In the genomic region with DNA sequence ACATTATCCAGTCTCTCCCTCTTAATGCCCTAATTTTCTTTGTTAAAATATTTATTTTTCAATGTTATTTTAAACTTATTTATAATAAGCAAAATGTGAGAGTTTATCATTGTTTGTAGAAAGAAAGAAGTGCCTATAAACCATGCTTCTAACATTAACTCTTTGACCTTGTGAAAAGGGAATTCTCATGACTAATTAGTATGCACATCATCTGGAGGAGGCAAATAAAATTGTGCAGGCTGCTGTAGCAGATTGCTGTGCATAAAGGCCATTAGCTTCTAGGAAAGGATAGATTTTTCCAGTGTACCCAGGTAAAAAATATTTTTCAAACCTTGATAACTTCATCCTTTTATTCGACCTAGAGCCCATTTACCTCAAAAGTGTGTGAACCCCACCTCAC, we compare ENCODE assay signal across 35 cellular contexts.
"Had no signal": no experiment of that assay in that cellular context is flagged by ENCODE, and none has a peak within 500 bp of the region (broad histone marks: within the 10 kb centered on the region; RNA-seq: fewer than 3 reads in every experiment).

No MANE protein-coding gene starts in this region.

- H3K4me3 ChIP-seq: adrenal gland, MG63, Peyer's patch, SJSA1 had no signal

- ATAC-seq: activated naive CD4-positive, alpha-beta T cell treated with anti-CD3 and anti-CD28 coated beads, Interleukin-2, amount 50 U/mL, for 72 hours; activated T-cell treated with anti-CD3 and anti-CD28 coated beads, Interleukin-2, amount 50 U/mL, for 4 hours; PC-3; WTC11 had no signal

- DNase-seq: activated CD4-positive, alpha-beta memory T cell treated with anti-CD3 and anti-CD28 coated beads for 36 hours; activated CD4-positive, alpha-beta T cell treated with anti-CD3 and anti-CD28 coated beads for 4 hours; activated CD4-positive, alpha-beta T cell treated with anti-CD3 and anti-CD28 coated beads, Interleukin-2, amount 50 U/mL, for 1 hour; activated CD4-positive, CD25-positive, alpha-beta regulatory T cell treated with anti-CD3 and anti-CD28 coated beads, Interleukin-2, amount 50 U/mL, for 72 hours; activated CD8-positive, alpha-beta memory T cell treated with anti-CD3 and anti-CD28 coated beads, Interleukin-2, amount 50 U/mL, for 4 hours; activated gamma-delta T cell treated with Interleukin-2 at 50 U/mL for 16 hours; activated naive CD4-positive, alpha-beta T cell treated with anti-CD3 and anti-CD28 coated beads for 36 hours; activated T-cell treated with anti-CD3 and anti-CD28 coated beads for 4 hours; activated T-cell treated with anti-CD3 and anti-CD28 coated beads, Interleukin-2, amount 50 U/mL, for 4 hours; adrenal gland; anterior cingulate cortex; brain microvascular endothelial cell; central memory CD4-positive, alpha-beta T cell; Kasumi-1; KBM-7; MG63; MV-4-11; NCI-H1092; NCI-H1417; NCI-H146; NCI-H187 treated with DMSO at 0.1 percent for 48 hours; NCI-H2081; NCI-H345; NCI-H510A; NCI-H526; NCI-H748 treated with DMSO at 0.1 percent for 48 hours; NK-92 treated with Interleukin-12 subunit alpha and Interleukin-12 subunit beta, amount 100 ng/mL, for 24 hours; PC-3; Peyer's patch; RPMI8226; SHP77 treated with DMSO at 0.1 percent for 48 hours; SK-N-SH had no signal
